Comparison of ENCODE assay signal across 19 cellular contexts in the genomic region with DNA sequence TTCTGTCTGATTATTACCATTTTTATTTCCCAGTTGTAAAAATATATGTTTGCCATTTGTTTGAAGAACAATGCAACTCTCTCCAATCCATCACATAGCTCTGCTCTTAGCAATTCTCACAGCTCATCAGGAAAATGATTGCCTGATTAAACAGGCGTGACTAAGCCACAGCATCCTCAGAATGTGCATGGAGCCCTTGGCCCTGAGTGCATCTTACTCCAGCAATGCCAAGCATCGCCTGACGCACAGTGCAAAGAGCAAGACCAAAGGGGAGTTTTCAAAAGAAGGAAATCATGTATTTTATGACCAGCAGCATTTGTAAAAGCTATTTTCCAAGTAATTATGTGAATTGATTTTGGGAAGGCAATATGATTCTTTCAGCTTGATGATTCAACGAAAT.
DNase-seq lines count a peak whose midpoint lies in the region; ATAC-seq and TF ChIP-seq lines count a peak whose summit lies in the region.
"Had no signal": no experiment of that assay in that cellular context is flagged by ENCODE, and none has a peak within 500 bp of the region (broad histone marks: within the 10 kb centered on the region; RNA-seq: fewer than 3 reads in every experiment).

No MANE protein-coding gene starts in this region.

- H3K27ac ChIP-seq in substantia nigra (ENCODE audit: low read depth, low read length, poor library complexity, severe bottlenecking) = no peak overlapping the region
- H3K27ac ChIP-seq: esophagus squamous epithelium, hepatocyte, PC-9 had no signal

- in situ Hi-C loops in astrocyte of the spinal cord (cut with HindIII; ENCODE audit: low sequenced_read_pairs) = no loop called here

- intact Hi-C loops in left colon (cut with DNase I, micrococcal nuclease) = no loop called here

- TF ChIP-seq CTCF in astrocyte of the spinal cord (IDR thresholded peaks at IDR 0.05; ENCODE audit: low read depth, low read length) = no peak

- ATAC-seq in left colon = no peak
- ATAC-seq: activated naive CD4-positive, alpha-beta T cell treated with anti-CD3 and anti-CD28 coated beads, Interleukin-2, amount 50 U/mL, for 72 hours had no signal

- DNase-seq in AG08395 (ENCODE audit: low spot score) (peak; percentile 56), M059J (ENCODE audit: low read depth) (peak; percentile 70), astrocyte of the spinal cord (ENCODE audit: low read depth, low spot score) (peak; percentile 55), glomerular visceral epithelial cell (ENCODE audit: extremely low spot score) (peak; percentile 84), NCI-H446 treated with DMSO at 0.1 percent for 48 hours (lab: John Stamatoyannopoulos, UW) (no peak), substantia nigra (lab: John Stamatoyannopoulos, UW) (no peak), left colon (no peak)
- no peak for DNase-seq in activated CD4-positive, alpha-beta T cell treated with anti-CD3 and anti-CD28 coated beads for 4 hours
- DNase-seq: activated CD4-positive, alpha-beta T cell treated with anti-CD3 and anti-CD28 coated beads, Interleukin-2, amount 50 U/mL, for 48 hours; activated T-cell treated with anti-CD3 and anti-CD28 coated beads, Interleukin-2, amount 50 U/mL, for 48 hours; CD4-positive, alpha-beta T cell; DMS79; esophagus squamous epithelium; NCI-H2029 treated with DMSO at 0.1 percent for 48 hours; NCI-H526 treated with DMSO at 0.1 percent for 48 hours; PC-9; stimulated activated naive CD4-positive, alpha-beta T cell treated with Interleukin-2 at 50 U/mL for 16 hours had no signal

- no peak overlapping the region for H3K4me3 ChIP-seq in astrocyte of the spinal cord (ENCODE audit: low read depth, low read length)
- H3K4me3 ChIP-seq: esophagus squamous epithelium, hepatocyte, PC-9 had no signal

Comparison
In these comparisons a context has a peak if more than half of its experiments do, and no peak if none do; other contexts are left out.
1. DNase-seq: peak in AG08395 (single experiment), M059J (single experiment), astrocyte of the spinal cord (single experiment) and glomerular visceral epithelial cell (single experiment); none in NCI-H446 treated with DMSO at 0.1 percent for 48 hours (single experiment), substantia nigra (0 of 49), left colon (0 of 2) and activated CD4-positive, alpha-beta T cell treated with anti-CD3 and anti-CD28 coated beads for 4 hours (0 of 2).